Comparison of ENCODE assay signal across 25 cellular contexts in the genomic region with DNA sequence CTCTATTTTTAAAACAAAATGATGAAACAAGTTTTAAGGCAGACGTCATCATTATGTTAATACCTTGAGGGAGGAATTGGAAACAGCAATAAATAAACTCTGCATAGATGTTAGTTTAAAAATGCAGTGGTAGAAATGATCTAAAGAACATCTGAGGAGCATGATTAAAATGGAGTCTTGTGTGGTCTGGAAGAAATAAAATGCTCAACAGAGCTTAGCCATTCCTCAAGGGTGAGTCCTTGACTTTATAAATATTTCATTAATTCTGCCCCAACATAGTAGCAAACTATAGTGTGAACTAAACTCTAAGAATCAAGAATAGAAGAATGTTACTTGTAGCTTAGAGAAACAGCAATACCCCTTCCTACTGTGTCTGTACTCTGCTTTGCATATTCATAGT.
"Had no signal": no experiment of that assay in that cellular context is flagged by ENCODE, and none has a peak within 500 bp of the region (broad histone marks: within the 10 kb centered on the region; RNA-seq: fewer than 3 reads in every experiment).

No MANE protein-coding gene starts in this region.

- H3K9ac ChIP-seq: neural progenitor cell had no signal

- H2AFZ ChIP-seq: neural progenitor cell had no signal

- H3K27me3 Mint-ChIP-seq: progenitor cell of endocrine pancreas; stimulated activated naive B cell treated with anti-CD40 and anti-IgM and Interleukin-4, amounts not matched to agents 10 μg/mL and 1 μg/mL and 100 μg/mL, for 72 hours; stimulated activated naive CD8-positive, alpha-beta T cell treated with anti-CD3 and anti-CD28 coated beads, Interleukin-15, amount 100 ng/mL, for 72 hours had no signal

- H3K27me3 ChIP-seq: colonic mucosa, gastrocnemius medialis, neural progenitor cell, pancreas, testis, tibial nerve, upper lobe of right lung, vagina had no signal

- H3K27ac ChIP-seq: colonic mucosa, gastrocnemius medialis, neural progenitor cell, pancreas, testis, tibial nerve, upper lobe of right lung, vagina had no signal

- H3K4me2 ChIP-seq: neural progenitor cell had no signal

- H3K9me3 Mint-ChIP-seq: endodermal cell; natural killer cell treated with Interleukin-12 subunit alpha and Interleukin-12 subunit beta and Interleukin-15 and Interleukin-18, amount 100 ng/mL, for 72 hours; neural progenitor cell; stimulated activated naive B cell treated with anti-CD40 and anti-IgM and Interleukin-4, amounts not matched to agents 10 μg/mL and 1 μg/mL and 100 μg/mL, for 72 hours had no signal

- H3K36me3 Mint-ChIP-seq: natural killer cell treated with Interleukin-12 subunit alpha and Interleukin-12 subunit beta and Interleukin-15 and Interleukin-18, amount 100 ng/mL, for 72 hours; neural progenitor cell; stimulated activated naive B cell treated with anti-CD40 and anti-IgM and Interleukin-4, amounts not matched to agents 10 μg/mL and 1 μg/mL and 100 μg/mL, for 72 hours had no signal

- H3K27ac Mint-ChIP-seq: endodermal cell; natural killer cell treated with Interleukin-12 subunit alpha and Interleukin-12 subunit beta and Interleukin-15 and Interleukin-18, amount 100 ng/mL, for 72 hours; neural progenitor cell; progenitor cell of endocrine pancreas; stimulated activated naive B cell treated with anti-CD40 and anti-IgM and Interleukin-4, amounts not matched to agents 10 μg/mL and 1 μg/mL and 100 μg/mL, for 72 hours; stimulated activated naive CD8-positive, alpha-beta T cell treated with anti-CD3 and anti-CD28 coated beads, Interleukin-15, amount 100 ng/mL, for 72 hours had no signal

- H3K4me1 ChIP-seq: colonic mucosa, gastrocnemius medialis, neural progenitor cell, pancreas, testis, tibial nerve, upper lobe of right lung, vagina had no signal

- DNase-seq: colonic mucosa; dermis blood vessel endothelial cell; endodermal cell; gastrocnemius medialis; glutamatergic neuron; left colon; left ventricle myocardium superior; mesenchymal stem cell; midbrain; nucleus accumbens; pancreas; right cardiac atrium; stimulated activated CD4-positive, alpha-beta T cell treated with anti-CD3 and anti-CD28 coated beads, Interleukin-15, amount 100 ng/mL, for 24 hours; stimulated activated CD4-positive, alpha-beta T cell treated with anti-CD3 and anti-CD28 coated beads, Interleukin-1b, Interleukin-23, amount 100 ng/mL, for 48 hours; stimulated activated CD4-positive, alpha-beta T cell treated with anti-CD3 and anti-CD28 coated beads, Interleukin-4, amount 100 ng/mL, for 4 hours; stimulated activated naive B cell treated with anti-CD40 and anti-IgM and Interleukin-4, amounts not matched to agents 10 μg/mL and 1 μg/mL and 100 μg/mL, for 72 hours; stimulated activated naive CD8-positive, alpha-beta T cell treated with anti-CD3 and anti-CD28 coated beads, Interleukin-15, amount 100 ng/mL, for 72 hours; testis; upper lobe of right lung had no signal

- H3K4me1 Mint-ChIP-seq: endodermal cell; neural progenitor cell; stimulated activated naive B cell treated with anti-CD40 and anti-IgM and Interleukin-4, amounts not matched to agents 10 μg/mL and 1 μg/mL and 100 μg/mL, for 72 hours; stimulated activated naive CD8-positive, alpha-beta T cell treated with anti-CD3 and anti-CD28 coated beads, Interleukin-15, amount 100 ng/mL, for 72 hours had no signal

- H3K4me3 Mint-ChIP-seq: endodermal cell; natural killer cell treated with Interleukin-12 subunit alpha and Interleukin-12 subunit beta and Interleukin-15 and Interleukin-18, amount 100 ng/mL, for 72 hours; neural progenitor cell; stimulated activated naive B cell treated with anti-CD40 and anti-IgM and Interleukin-4, amounts not matched to agents 10 μg/mL and 1 μg/mL and 100 μg/mL, for 72 hours; stimulated activated naive CD8-positive, alpha-beta T cell treated with anti-CD3 and anti-CD28 coated beads, Interleukin-15, amount 100 ng/mL, for 72 hours had no signal

- H3K9me3 ChIP-seq: colonic mucosa, gastrocnemius medialis, pancreas, testis, tibial nerve, upper lobe of right lung, vagina had no signal

- H3K36me3 ChIP-seq: colonic mucosa, gastrocnemius medialis, neural progenitor cell, pancreas, tibial nerve, upper lobe of right lung, vagina had no signal

- H3K4me3 ChIP-seq: colonic mucosa, gastrocnemius medialis, lung, neural progenitor cell, pancreas, testis, tibial nerve, upper lobe of right lung, vagina had no signal

- ATAC-seq: gastrocnemius medialis; left colon; left ventricle myocardium superior; natural killer cell treated with Interleukin-12 subunit alpha and Interleukin-12 subunit beta and Interleukin-15 and Interleukin-18, amount 100 ng/mL, for 72 hours; pancreas; right cardiac atrium; stimulated activated naive B cell treated with anti-CD40 and anti-IgM and Interleukin-4, amounts not matched to agents 10 μg/mL and 1 μg/mL and 100 μg/mL, for 72 hours; stimulated activated naive CD8-positive, alpha-beta T cell treated with anti-CD3 and anti-CD28 coated beads, Interleukin-15, amount 100 ng/mL, for 72 hours; upper lobe of right lung had no signal
